ENCODE assay signal across 9 cellular contexts in the genomic region with DNA sequence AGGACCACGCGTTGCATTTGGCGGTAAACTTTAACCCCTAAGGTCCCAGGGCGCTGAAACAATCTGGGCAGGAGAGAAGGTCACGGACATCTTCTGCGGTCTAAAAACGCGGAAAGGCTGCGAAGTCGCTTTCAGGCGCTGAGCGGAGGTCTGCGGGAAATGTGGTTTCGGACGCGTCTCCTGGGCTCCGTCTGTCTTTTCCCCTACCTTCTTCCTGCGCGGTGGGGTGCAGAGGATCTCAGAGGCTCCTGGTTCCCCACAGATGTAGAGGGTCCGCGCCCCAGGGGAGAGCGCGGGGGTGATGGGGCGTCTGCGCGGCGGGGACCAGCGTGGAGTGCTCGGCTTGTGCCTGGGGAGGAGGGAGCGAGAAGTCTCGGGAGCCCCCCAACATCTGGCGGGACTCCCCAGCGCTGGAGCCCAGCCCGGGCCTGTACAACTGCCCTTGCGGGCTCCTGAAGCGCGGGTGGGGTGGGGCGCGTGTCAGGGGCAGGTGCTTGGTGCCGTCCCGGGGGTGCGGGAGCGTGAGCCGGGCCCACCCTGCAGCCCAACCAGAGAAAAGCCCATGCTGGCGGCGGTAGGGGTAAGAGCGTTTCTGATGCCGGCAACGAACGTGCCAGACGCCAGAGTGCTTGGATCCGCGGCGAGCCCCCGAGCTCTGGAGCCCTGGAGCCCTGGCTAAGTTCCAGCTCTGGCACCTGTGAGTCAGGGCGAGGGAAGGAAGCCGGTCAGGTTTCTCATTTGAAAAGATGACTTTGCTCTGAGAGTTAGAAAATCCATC. TPM values are rescaled to one million over a fixed set of nuclear protein-coding genes. Genes with fewer than 3 reads are reported as not detected.
DNase-seq lines count a peak whose midpoint lies in the region; TF ChIP-seq lines count a peak whose summit lies in the region.
"Had no signal": no experiment of that assay in that cellular context is flagged by ENCODE, and none has a peak within 500 bp of the region (broad histone marks: within the 10 kb centered on the region; RNA-seq: fewer than 3 reads in every experiment).

No MANE protein-coding gene starts in this region.

- peak overlapping the region; percentile 32 for H3K4me3 ChIP-seq in Jurkat, Clone E6-1 (ENCODE audit: low read length)
- no peak overlapping the region for H3K4me3 ChIP-seq in mammary epithelial cell (replicated peaks in 1 of 3; ENCODE audit: insufficient read depth in 1 of 3, low read depth in 2 of 3, low read length in 3 of 3)
- H3K4me3 ChIP-seq in neuronal stem cell (ENCODE audit: low read length in 2 of 2): peak overlapping the region in 1 of 2 donors; percentile 22
- no peak overlapping the region for H3K4me3 ChIP-seq in Karpas-422 (ENCODE audit: low read length)
- no peak overlapping the region for H3K4me3 ChIP-seq in A673 (ENCODE audit: low read depth, low read length, poor library complexity, severe bottlenecking)

- no peak overlapping the region for H2BK15ac ChIP-seq in neuronal stem cell (ENCODE audit: low read length)

- TF ChIP-seq CTCF in mammary epithelial cell (conservative IDR thresholded peaks at IDR 0.05 in 1 of 2, IDR thresholded peaks at IDR 0.05 in 1 of 2; ENCODE audit: extremely low read depth in 1 of 2, insufficient read depth in 1 of 2, low read depth in 1 of 2, low read length in 2 of 2) (no peak), A673 (conservative IDR thresholded peaks at IDR 0.05; ENCODE audit: low read depth, low read length) (no peak)

- H3K14ac ChIP-seq in neuronal stem cell (ENCODE audit: low read length): no peak overlapping the region

- DNase-seq in COLO668 (lab: John Stamatoyannopoulos, UW; ENCODE audit: unreplicated experiment): peak; percentile 84
- peak; percentile 29 for DNase-seq in Jurkat, Clone E6-1 (ENCODE audit: low read depth, low spot score)
- DNase-seq in mammary epithelial cell: peak; percentile 35
- DNase-seq in neuronal stem cell (ENCODE audit: low spot score): no peak
- no peak for DNase-seq in HuH-7 (ENCODE audit: low spot score)
- DNase-seq in Karpas-422: no peak
- DNase-seq in NAMALWA (ENCODE audit: low spot score): no peak
- DNase-seq in A673 (ENCODE audit: low spot score): no peak
- DNase-seq: kidney glomerular epithelial cell had no signal

- H2BK5ac ChIP-seq in neuronal stem cell (ENCODE audit: low read length): no peak overlapping the region

- CTCF ChIA-PET in mammary epithelial cell (lab: Charles Lee; ENCODE audit: low non-redundant PET): no interaction called here
- CTCF ChIA-PET in A673 (lab: Charles Lee): no interaction called here

- WGBS in mammary epithelial cell (ENCODE audit: low coverage, missing lambda C conversion rate): 26% methylated on average over 28 of the region's 57 CpGs
- WGBS in neuronal stem cell (ENCODE audit: extremely low coverage in 2 of 2, insufficient read length in 2 of 2, insufficient replicate concordance in 1 of 2), 2 donors: no CpG with 5 or more reads among the region's 57 CpGs

- BruUV-seq in mammary epithelial cell (replicated peaks; lab: Mats Ljungman, UMichigan) (no TSS peak), A673 (replicated peaks; lab: Mats Ljungman, UMichigan) (no TSS peak)

- in situ Hi-C loops in mammary epithelial cell (cut with MboI; ENCODE audit: low sequenced_read_pairs in 2 of 2): no loop called here

- H3K9ac ChIP-seq in mammary epithelial cell (ENCODE audit: insufficient read depth, low read length) (no peak overlapping the region), neuronal stem cell (ENCODE audit: low read depth, low read length, poor library complexity) (no peak overlapping the region), Karpas-422 (ENCODE audit: low read length) (no peak overlapping the region)

- no peak overlapping the region for H3K4ac ChIP-seq in neuronal stem cell (ENCODE audit: low read length)

- H3K79me2 ChIP-seq in mammary epithelial cell (ENCODE audit: insufficient read depth, low read length) (no peaks in the 10 kb centered on the region), Karpas-422 (ENCODE audit: low read length) (no peaks in the 10 kb centered on the region)

- H4K91ac ChIP-seq in neuronal stem cell (ENCODE audit: low read depth, low read length, poor library complexity): no peak overlapping the region

- H3K9me3 ChIP-seq in mammary epithelial cell (replicated peaks; ENCODE audit: insufficient read depth, low read length) (no peaks in the 10 kb centered on the region), neuronal stem cell (replicated peaks in 1 of 2; ENCODE audit: control insufficient read depth in 2 of 2, insufficient read depth in 1 of 2, low read depth in 1 of 2, low read length in 2 of 2) (peaks cover 2% of the 10 kb centered on the region in 2 donors), Karpas-422 (ENCODE audit: low read length) (no peaks in the 10 kb centered on the region), A673 (ENCODE audit: low read depth, low read length, poor library complexity, severe bottlenecking) (no peaks in the 10 kb centered on the region)

- H3K36me3 ChIP-seq in mammary epithelial cell (ENCODE audit: insufficient read depth, low read length) (no peaks in the 10 kb centered on the region), neuronal stem cell (replicated peaks in 1 of 2; ENCODE audit: control insufficient read depth in 2 of 2, insufficient read depth in 2 of 2, low read length in 2 of 2) (no peaks in the 10 kb centered on the region), Karpas-422 (ENCODE audit: insufficient read depth, low read length) (no peaks in the 10 kb centered on the region), A673 (ENCODE audit: insufficient read depth, low read length, poor library complexity, severe bottlenecking) (no peaks in the 10 kb centered on the region)

- no peak overlapping the region for H4K8ac ChIP-seq in neuronal stem cell (ENCODE audit: low read depth, low read length)

- POLR2A ChIA-PET in A673 (lab: Charles Lee; ENCODE audit: low non-redundant PET): no interaction called here

- no peak overlapping the region for H3K27ac ChIP-seq in mammary epithelial cell (ENCODE audit: insufficient read depth, low read depth, low read length)
- H3K27ac ChIP-seq in neuronal stem cell (replicated peaks; ENCODE audit: low read length): no peak overlapping the region
- H3K27ac ChIP-seq in Karpas-422 (ENCODE audit: low read length): no peak overlapping the region
- H3K27ac ChIP-seq in A673 (ENCODE audit: low read depth, low read length, poor library complexity, severe bottlenecking): no peak overlapping the region

- no peak overlapping the region for H2AFZ ChIP-seq in mammary epithelial cell (ENCODE audit: low read depth, low read length)
- peak overlapping the region; percentile 40 for H2AFZ ChIP-seq in neuronal stem cell (ENCODE audit: low read length)
- no peak overlapping the region for H2AFZ ChIP-seq in Karpas-422 (ENCODE audit: low read length)

- H3K4me1 ChIP-seq in mammary epithelial cell (ENCODE audit: insufficient read depth, low read length) (peaks cover 4% of the 10 kb centered on the region), neuronal stem cell (ENCODE audit: control insufficient read depth in 2 of 2, insufficient read depth in 1 of 2, low read depth in 1 of 2, low read length in 2 of 2) (no peaks in the 10 kb centered on the region), Karpas-422 (ENCODE audit: low read length) (no peaks in the 10 kb centered on the region), A673 (ENCODE audit: insufficient read depth, low read length, poor library complexity, severe bottlenecking) (no peaks in the 10 kb centered on the region)

- H3K27me3 ChIP-seq in mammary epithelial cell (ENCODE audit: insufficient read depth, low read length) (no peaks in the 10 kb centered on the region), neuronal stem cell (ENCODE audit: control insufficient read depth in 3 of 3, insufficient read depth in 3 of 3, low read depth in 1 of 3, low read length in 3 of 3) (peaks cover 0 to 5% (median 0%) of the 10 kb centered on the region in 3 experiments), Karpas-422 (ENCODE audit: low read length) (no peaks in the 10 kb centered on the region), A673 (replicated peaks; ENCODE audit: insufficient read depth, low read depth, low read length, poor library complexity) (peaks cover 22% of the 10 kb centered on the region)

- H3K18ac ChIP-seq in neuronal stem cell (ENCODE audit: low read length): no peak overlapping the region

- H3K79me1 ChIP-seq in neuronal stem cell (ENCODE audit: low read depth, low read length): no peaks in the 10 kb centered on the region

- no peak overlapping the region for H3K23ac ChIP-seq in neuronal stem cell (ENCODE audit: low read depth, low read length, poor library complexity)

- no peaks in the 10 kb centered on the region for H4K20me1 ChIP-seq in mammary epithelial cell (ENCODE audit: insufficient read depth, low read length)
- no peaks in the 10 kb centered on the region for H4K20me1 ChIP-seq in Karpas-422 (ENCODE audit: insufficient read depth, low read depth, low read length)

- no peaks in the 10 kb centered on the region for H3K9me2 ChIP-seq in Karpas-422 (replicated peaks; ENCODE audit: insufficient read depth, low read length)

- intact Hi-C loops in mammary epithelial cell (cut with micrococcal nuclease) (no loop called here), A673 (cut with micrococcal nuclease; ENCODE audit: unreplicated experiment) (no loop called here)

- no peak overlapping the region for H2BK12ac ChIP-seq in neuronal stem cell (ENCODE audit: low read length)

- H2AK5ac ChIP-seq in neuronal stem cell (ENCODE audit: low read depth, low read length): no peak overlapping the region

- dilution Hi-C loops in mammary epithelial cell (cut with HindIII; ENCODE audit: low sequenced_read_pairs): loop anchor here (5.0 kb wide), 1 partner anchor 38 kb away; no protein-coding TSS in a partner anchor

- H2BK120ac ChIP-seq in neuronal stem cell (ENCODE audit: low read depth, low read length): no peak overlapping the region

- H3K4me2 ChIP-seq in mammary epithelial cell (ENCODE audit: insufficient read depth, low read depth, low read length) (peak overlapping the region; percentile 35), neuronal stem cell (ENCODE audit: insufficient read depth, low read length, poor library complexity, severe bottlenecking) (no peak overlapping the region), Karpas-422 (ENCODE audit: low read depth, low read length, poor library complexity, severe bottlenecking) (no peak overlapping the region)

RNA-seq across cellular contexts. Expression of a gene that starts 58.2 kb away (rescaled TPM):
- polyA plus RNA-seq in Jurkat, Clone E6-1 (2012; ENCODE audit: insufficient read depth, insufficient read length): 10.9 TPM
- 10 to 100 TPM in 1 of 2 donors, 1 to 10 TPM in 1; 7.2 to 15.3 TPM for total RNA-seq in mammary epithelial cell
- 4.0 TPM for polyA plus RNA-seq in mammary epithelial cell
- polyA minus RNA-seq in mammary epithelial cell: 17.0 TPM
- 9.8 TPM for polyA plus RNA-seq in neuronal stem cell (2013, experiment 1 of 2)
- 9.7 TPM for polyA plus RNA-seq in neuronal stem cell (2013, experiment 2 of 2)
- 12.7 and 20.5 TPM in 2 replicates for total RNA-seq in Karpas-422 (2014; rRNA removed; shearing (Covaris generic); ENCODE audit: low replicate concordance)
- 13.3 and 15.6 TPM in 2 replicates for total RNA-seq in A673 (2021)

Comparison
In these comparisons a context has a peak if more than half of its experiments do, and no peak if none do; other contexts are left out.
1. DNase-seq: peak in COLO668 (single experiment), Jurkat, Clone E6-1 (single experiment) and mammary epithelial cell (single experiment); none in neuronal stem cell (single experiment), HuH-7 (single experiment), Karpas-422 (single experiment), NAMALWA (single experiment) and A673 (single experiment).